Comparison of ENCODE assay signal across 23 cellular contexts in the genomic region with DNA sequence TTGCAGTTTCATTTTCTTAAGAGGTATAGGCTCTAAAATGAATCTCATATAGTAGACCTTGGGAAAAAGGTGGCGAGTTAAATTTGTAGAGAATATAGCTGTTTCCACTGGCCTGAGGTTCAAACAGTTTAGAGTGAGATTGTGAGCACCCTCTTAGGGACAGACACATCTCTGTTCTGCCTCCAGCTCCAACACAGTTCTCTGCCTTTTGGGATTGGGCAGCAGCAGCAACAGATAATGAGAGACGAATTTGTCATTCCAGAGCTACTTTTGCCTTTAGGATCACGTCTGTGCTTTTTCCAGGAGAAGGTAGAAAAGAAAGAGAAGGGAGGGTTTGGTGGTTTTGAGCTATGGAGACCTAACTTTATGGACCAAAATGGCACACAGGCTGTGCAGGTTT.
DNase-seq lines count a peak whose midpoint lies in the region; ATAC-seq and TF ChIP-seq lines count a peak whose summit lies in the region.
"Had no signal": no experiment of that assay in that cellular context is flagged by ENCODE, and none has a peak within 500 bp of the region (broad histone marks: within the 10 kb centered on the region; RNA-seq: fewer than 3 reads in every experiment).

No MANE protein-coding gene starts in this region.

- dilution Hi-C loops in mammary epithelial cell (cut with HindIII; ENCODE audit: low sequenced_read_pairs) = no loop called here

- TF ChIP-seq CTCF in MCF 10A (IDR thresholded peaks at IDR 0.05; ENCODE audit: unreplicated experiment) = no peak
- TF ChIP-seq CTCF in mammary epithelial cell (conservative IDR thresholded peaks at IDR 0.05 in 1 of 2, IDR thresholded peaks at IDR 0.05 in 1 of 2; ENCODE audit: extremely low read depth in 1 of 2, insufficient read depth in 1 of 2, low read depth in 1 of 2, low read length in 2 of 2) = no peak
- TF ChIP-seq CTCF in esophagus muscularis mucosa (IDR thresholded peaks at IDR 0.05) = no peak
- no peak for TF ChIP-seq CTCF in nephron (IDR thresholded peaks at IDR 0.05; ENCODE audit: unreplicated experiment in 3 of 3)

- no peak for TF ChIP-seq EP300 in esophagus muscularis mucosa (IDR thresholded peaks at IDR 0.05)

- H3K9ac ChIP-seq in mammary epithelial cell (ENCODE audit: insufficient read depth, low read length) = no peak overlapping the region

- no peak overlapping the region for H3K4me3 Mint-ChIP-seq in MCF 10A (ENCODE audit: unreplicated experiment)
- H3K4me3 Mint-ChIP-seq in nephron = no peak overlapping the region
- H3K4me3 Mint-ChIP-seq: CD14-positive monocyte had no signal

- peak overlapping the region; percentile 75 for H3K27ac Mint-ChIP-seq in MCF 10A (ENCODE audit: low read depth, unreplicated experiment)
- H3K27ac Mint-ChIP-seq in nephron = peak overlapping the region; percentile 45 to 66 (median 50)
- H3K27ac Mint-ChIP-seq: CD14-positive monocyte had no signal

- H3K4me1 ChIP-seq in mammary epithelial cell (ENCODE audit: insufficient read depth, low read length) (no peaks in the 10 kb centered on the region), esophagus muscularis mucosa (peaks cover 0 to 19% (median 14%) of the 10 kb centered on the region in 4 donors)

- H3K27me3 Mint-ChIP-seq in MCF 10A (ENCODE audit: insufficient read depth, unreplicated experiment) (no peaks in the 10 kb centered on the region), nephron (ENCODE audit: low read depth) (no peaks in the 10 kb centered on the region)

- H3K4me1 Mint-ChIP-seq in MCF 10A (ENCODE audit: insufficient read depth, unreplicated experiment) = no peaks in the 10 kb centered on the region
- H3K4me1 Mint-ChIP-seq in nephron = peaks cover 22% of the 10 kb centered on the region

- TF ChIP-seq POLR2A in esophagus muscularis mucosa (IDR thresholded peaks at IDR 0.05; ENCODE audit: low read depth) = no peak

- H4K20me1 ChIP-seq in mammary epithelial cell (ENCODE audit: insufficient read depth, low read length) = no peaks in the 10 kb centered on the region

- intact Hi-C loops in MCF 10A (cut with micrococcal nuclease) = no loop called here
- intact Hi-C loops in mammary epithelial cell (cut with micrococcal nuclease) = no loop called here
- intact Hi-C loops in esophagus muscularis mucosa (cut with DNase I) = no loop called here

- POLR2A ChIA-PET in MCF 10A (lab: Yijun Ruan, JAX) = no interaction called here

- H3K4me3 ChIP-seq in mammary epithelial cell (replicated peaks in 1 of 3; ENCODE audit: insufficient read depth in 1 of 3, low read depth in 2 of 3, low read length in 3 of 3) = no peak overlapping the region
- no peak overlapping the region for H3K4me3 ChIP-seq in esophagus muscularis mucosa
- H3K4me3 ChIP-seq: MG63 had no signal

- H3K36me3 ChIP-seq in mammary epithelial cell (ENCODE audit: insufficient read depth, low read length) (no peaks in the 10 kb centered on the region), esophagus muscularis mucosa (no peaks in the 10 kb centered on the region)
- H3K36me3 ChIP-seq: BE2C, MG63 had no signal

- H3K9me3 ChIP-seq in mammary epithelial cell (replicated peaks; ENCODE audit: insufficient read depth, low read length) (no peaks in the 10 kb centered on the region), esophagus muscularis mucosa (peaks cover 0 to 9% (median 4%) of the 10 kb centered on the region in 4 donors)
- H3K9me3 ChIP-seq: BE2C, MG63 had no signal

- CTCF ChIA-PET in MCF 10A (lab: Yijun Ruan, JAX) (no interaction called here), mammary epithelial cell (lab: Charles Lee; ENCODE audit: low non-redundant PET) (no interaction called here)

- no peak overlapping the region for H3K27ac ChIP-seq in mammary epithelial cell (ENCODE audit: insufficient read depth, low read depth, low read length)
- no peak overlapping the region for H3K27ac ChIP-seq in esophagus muscularis mucosa (replicated peaks in 1 of 4)
- H3K27ac ChIP-seq: 22Rv1, RWPE1 had no signal

- H3K79me2 ChIP-seq in mammary epithelial cell (ENCODE audit: insufficient read depth, low read length) = no peaks in the 10 kb centered on the region

- WGBS in mammary epithelial cell (ENCODE audit: low coverage, missing lambda C conversion rate) = 74% methylated on average over 3 of the region's 3 CpGs
- 50% methylated on average over 3 of the region's 3 CpGs for WGBS in esophagus muscularis mucosa

- no peak for DNase-seq in MCF 10A (ENCODE audit: unreplicated experiment)
- DNase-seq in mammary epithelial cell = no peak
- peak; percentile 64 for DNase-seq in esophagus muscularis mucosa (ENCODE audit: extremely low spot score)
- DNase-seq in GDM1 (lab: John Stamatoyannopoulos, UW) = no peak
- no peak for DNase-seq in COR-L47 (lab: John Stamatoyannopoulos, UW)
- no peak for DNase-seq in NCI-H526 treated with DMSO at 0.1 percent for 48 hours (lab: John Stamatoyannopoulos, UW)
- no peak for DNase-seq in stimulated activated naive CD8-positive, alpha-beta T cell treated with anti-CD3 and anti-CD28 coated beads, Interleukin-15, Interleukin-2, amounts not matched to agents 100 U/mL and 50 U/mL, for 24 hours
- DNase-seq: ACHN, BE2C, DMS153, DND-41, MG63, NCI-H1105 treated with DMSO at 0.1 percent for 48 hours, NCI-H146, NCI-H1930, NCI-H2227 treated with DMSO at 0.1 percent for 48 hours, NCI-H69, SHP77 had no signal

- no peak overlapping the region for H2AFZ ChIP-seq in mammary epithelial cell (ENCODE audit: low read depth, low read length)

- no TSS peak for BruUV-seq in MCF 10A (replicated peaks; lab: Mats Ljungman, UMichigan)
- no TSS peak for BruUV-seq in mammary epithelial cell (replicated peaks; lab: Mats Ljungman, UMichigan)

- H3K4me2 ChIP-seq in mammary epithelial cell (ENCODE audit: insufficient read depth, low read depth, low read length) = no peak overlapping the region

- H3K36me3 Mint-ChIP-seq in MCF 10A (ENCODE audit: insufficient read depth, unreplicated experiment) (no peaks in the 10 kb centered on the region), nephron (ENCODE audit: low read depth) (peaks cover 22% of the 10 kb centered on the region)
- H3K36me3 Mint-ChIP-seq: CD14-positive monocyte had no signal

- H3K9me3 Mint-ChIP-seq in MCF 10A (ENCODE audit: unreplicated experiment) (no peaks in the 10 kb centered on the region), nephron (peaks cover 2% of the 10 kb centered on the region)

- no peak for ATAC-seq in stimulated activated naive CD8-positive, alpha-beta T cell treated with anti-CD3 and anti-CD28 coated beads, Interleukin-15, Interleukin-2, amounts not matched to agents 100 U/mL and 50 U/mL, for 24 hours
- ATAC-seq: Panc1 had no signal

- in situ Hi-C loops in mammary epithelial cell (cut with MboI; ENCODE audit: low sequenced_read_pairs in 2 of 2) = no loop called here

- H3K27me3 ChIP-seq in mammary epithelial cell (ENCODE audit: insufficient read depth, low read length) (no peaks in the 10 kb centered on the region), esophagus muscularis mucosa (no peaks in the 10 kb centered on the region)
- H3K27me3 ChIP-seq: BE2C, MG63 had no signal
